In genomic region chr2:2590796-2591541, GRCh38 we compare ENCODE assay signal across 25 cellular contexts.
A peak's percentile ranks its signal among the peaks of the same experiment; 100 is the strongest.
DNase-seq lines count a peak whose midpoint lies in the region; ATAC-seq and TF ChIP-seq lines count a peak whose summit lies in the region.
"Had no signal": no experiment of that assay in that cellular context is flagged by ENCODE, and none has a peak within 500 bp of the region (broad histone marks: within the 10 kb centered on the region; RNA-seq: fewer than 3 reads in every experiment).

No MANE protein-coding gene starts in this region.

- no peak for TF ChIP-seq CTCF in coronary artery (IDR thresholded peaks at IDR 0.05)
- no peak for TF ChIP-seq CTCF in osteocyte (IDR thresholded peaks at IDR 0.05)

- no peak overlapping the region for H3K9ac ChIP-seq in GM23248
- H3K9ac ChIP-seq: KMS-11, parathyroid adenoma had no signal

- no peak for ATAC-seq in HG03354 (IDR thresholded peaks at IDR 0.05; ENCODE audit: poor library complexity, severe bottlenecking, unreplicated experiment)
- ATAC-seq: activated T-helper 17 cell treated with anti-CD3 and anti-CD28 coated beads, Interleukin-2, amount 50 U/mL, for 72 hours; Panc1; stimulated activated naive CD8-positive, alpha-beta T cell treated with anti-CD3 and anti-CD28 coated beads, Interleukin-15, Interleukin-2, amounts not matched to agents 100 U/mL and 50 U/mL, for 24 hours had no signal

- DNase-seq in NCI-H1105 treated with DMSO at 0.1 percent for 48 hours (lab: John Stamatoyannopoulos, UW): peak; percentile 1
- DNase-seq in NCI-H1105 (lab: John Stamatoyannopoulos, UW): no peak
- peak; percentile 92 to 97 for DNase-seq in NCI-H446 (lab: John Stamatoyannopoulos, UW)
- peak; percentile 38 for DNase-seq in coronary artery (ENCODE audit: low spot score)
- DNase-seq in osteocyte (ENCODE audit: extremely low spot score, unreplicated experiment): peak; percentile 63
- no peak for DNase-seq in activated naive CD4-positive, alpha-beta T cell treated with anti-CD3 and anti-CD28 coated beads, Interleukin-2, amount 50 U/mL, for 16 hours
- no peak for DNase-seq in GM23248
- DNase-seq: 8988T; activated CD4-positive, alpha-beta T cell treated with anti-CD3 and anti-CD28 coated beads for 48 hours; activated naive CD4-positive, alpha-beta T cell treated with anti-CD3 and anti-CD28 coated beads, Interleukin-2, amount 10 ng/mL, durations not matched to agents 7 days and 5 days; amniotic stem cell; MG63; NCI-H1417 treated with DMSO at 0.1 percent for 48 hours; NCI-H526; stimulated activated CD4-positive, alpha-beta T cell treated with anti-CD3 and anti-CD28 coated beads, Interleukin-1b, Interleukin-23, amount 100 ng/mL, for 48 hours; stimulated activated naive CD8-positive, alpha-beta T cell treated with anti-CD3 and anti-CD28 coated beads, Interleukin-15, Interleukin-2, amounts not matched to agents 100 U/mL and 50 U/mL, for 24 hours had no signal

- H3K4me1 ChIP-seq in GM23248 (ENCODE audit: insufficient read depth): no peaks in the 10 kb centered on the region
- H3K4me1 ChIP-seq: parathyroid adenoma had no signal

- H3K9me3 ChIP-seq in GM23248 (ENCODE audit: low read depth): peaks cover 6% of the 10 kb centered on the region
- H3K9me3 ChIP-seq: MG63, thoracic aorta had no signal

- H3K4me3 ChIP-seq in coronary artery: no peak overlapping the region
- H3K4me3 ChIP-seq in GM23248: no peak overlapping the region
- H3K4me3 ChIP-seq: MG63, thoracic aorta had no signal

- H4K20me1 ChIP-seq in GM23248 (ENCODE audit: insufficient read depth): no peaks in the 10 kb centered on the region

- H3K4me2 ChIP-seq in GM23248 (ENCODE audit: unreplicated experiment): no peak overlapping the region
- H3K4me2 ChIP-seq: KMS-11 had no signal

- H3K27me3 ChIP-seq in GM23248 (replicated peaks; ENCODE audit: insufficient read depth): no peaks in the 10 kb centered on the region
- H3K27me3 ChIP-seq: MG63 had no signal

- in situ Hi-C loops in GM23248 (cut with MboI): no loop called here

- WGBS in GM23248 (ENCODE audit: low coverage in 1 of 2, low lambda C conversion rate in 2 of 2, missing lambda C conversion rate in 2 of 2), 2 experiments: 22 to 33% methylated on average over 4 of the region's 4 CpGs

- H3K27ac Mint-ChIP-seq in osteocyte (ENCODE audit: unreplicated experiment): no peak overlapping the region
- H3K27ac Mint-ChIP-seq: activated naive CD4-positive, alpha-beta T cell treated with anti-CD3 and anti-CD28 coated beads, Interleukin-2, amount 10 ng/mL, durations not matched to agents 7 days and 5 days; activated T-helper 17 cell treated with anti-CD3 and anti-CD28 coated beads, Interleukin-2, amount 50 U/mL, for 72 hours; CD14-positive monocyte; nephron had no signal

- no peaks in the 10 kb centered on the region for H3K36me3 Mint-ChIP-seq in osteocyte (ENCODE audit: unreplicated experiment)
- H3K36me3 Mint-ChIP-seq: activated naive CD4-positive, alpha-beta T cell treated with anti-CD3 and anti-CD28 coated beads, Interleukin-2, amount 10 ng/mL, durations not matched to agents 7 days and 5 days; CD14-positive monocyte had no signal

- H3K79me2 ChIP-seq in GM23248 (ENCODE audit: insufficient read depth): no peaks in the 10 kb centered on the region
- H3K79me2 ChIP-seq: parathyroid adenoma had no signal

- H3K27me3 Mint-ChIP-seq in osteocyte (ENCODE audit: unreplicated experiment): no peaks in the 10 kb centered on the region
- H3K27me3 Mint-ChIP-seq: activated naive CD4-positive, alpha-beta T cell treated with anti-CD3 and anti-CD28 coated beads, Interleukin-2, amount 10 ng/mL, durations not matched to agents 7 days and 5 days had no signal

- H3K4me3 Mint-ChIP-seq in osteocyte (ENCODE audit: unreplicated experiment): no peak overlapping the region
- H3K4me3 Mint-ChIP-seq: activated naive CD4-positive, alpha-beta T cell treated with anti-CD3 and anti-CD28 coated beads, Interleukin-2, amount 10 ng/mL, durations not matched to agents 7 days and 5 days; activated T-helper 17 cell treated with anti-CD3 and anti-CD28 coated beads, Interleukin-2, amount 50 U/mL, for 72 hours; brain; CD14-positive monocyte; nephron had no signal

- H3K9me2 ChIP-seq in GM23248 (ENCODE audit: insufficient read depth): no peaks in the 10 kb centered on the region

- no peaks in the 10 kb centered on the region for H3K36me3 ChIP-seq in GM23248 (ENCODE audit: low read depth)
- H3K36me3 ChIP-seq: MG63, thoracic aorta had no signal

- H3K9me3 Mint-ChIP-seq in osteocyte (ENCODE audit: unreplicated experiment): peaks cover 39% of the 10 kb centered on the region
- H3K9me3 Mint-ChIP-seq: activated naive CD4-positive, alpha-beta T cell treated with anti-CD3 and anti-CD28 coated beads, Interleukin-2, amount 10 ng/mL, durations not matched to agents 7 days and 5 days; activated T-helper 17 cell treated with anti-CD3 and anti-CD28 coated beads, Interleukin-2, amount 50 U/mL, for 72 hours had no signal

- no peak overlapping the region for H2AFZ ChIP-seq in GM23248
- H2AFZ ChIP-seq: parathyroid adenoma had no signal

- H3K27ac ChIP-seq in coronary artery (no peak overlapping the region), GM23248 (no peak overlapping the region)
- H3K27ac ChIP-seq: KMS-11, parathyroid adenoma, thoracic aorta had no signal

- no peaks in the 10 kb centered on the region for H3K4me1 Mint-ChIP-seq in osteocyte (ENCODE audit: unreplicated experiment)
- H3K4me1 Mint-ChIP-seq: activated naive CD4-positive, alpha-beta T cell treated with anti-CD3 and anti-CD28 coated beads, Interleukin-2, amount 10 ng/mL, durations not matched to agents 7 days and 5 days; activated T-helper 17 cell treated with anti-CD3 and anti-CD28 coated beads, Interleukin-2, amount 50 U/mL, for 72 hours; CD14-positive monocyte; nephron had no signal

- no peaks in the 10 kb centered on the region for H3F3A ChIP-seq in GM23248 (ENCODE audit: insufficient read depth)

Comparison
In these comparisons a context has a peak if more than half of its experiments do, and no peak if none do; other contexts are left out.
1. DNase-seq: peak in NCI-H1105 treated with DMSO at 0.1 percent for 48 hours (single experiment), NCI-H446 (2 of 2), coronary artery (single experiment) and osteocyte (single experiment); none in NCI-H1105 (single experiment), activated naive CD4-positive, alpha-beta T cell treated with anti-CD3 and anti-CD28 coated beads, Interleukin-2, amount 50 U/mL, for 16 hours (single experiment) and GM23248 (single experiment).